In genomic region chr2:32168513-32168912, GRCh38 we compare ENCODE assay signal across 15 cellular contexts. TPM values are rescaled to one million over a fixed set of nuclear protein-coding genes. Genes with fewer than 3 reads are reported as not detected.
A peak's percentile ranks its signal among the peaks of the same experiment; 100 is the strongest.
DNase-seq lines count a peak whose midpoint lies in the region; ATAC-seq and TF ChIP-seq lines count a peak whose summit lies in the region.
"Had no signal": no experiment of that assay in that cellular context is flagged by ENCODE, and none has a peak within 500 bp of the region (broad histone marks: within the 10 kb centered on the region; RNA-seq: fewer than 3 reads in every experiment).

No MANE protein-coding gene starts in this region.

- 77% methylated on average over 2 of the region's 2 CpGs for WGBS in right cardiac atrium

- no peaks in the 10 kb centered on the region for H3K9me3 ChIP-seq in WERI-Rb-1 (ENCODE audit: severe bottlenecking)
- no peaks in the 10 kb centered on the region for H3K9me3 ChIP-seq in right cardiac atrium (ENCODE audit: control insufficient read depth, low read length)
- H3K9me3 ChIP-seq: BLaER1, left ventricle myocardium inferior had no signal

- H3K27me3 ChIP-seq in WERI-Rb-1 (ENCODE audit: insufficient read depth, low read depth, severe bottlenecking) (no peaks in the 10 kb centered on the region), right cardiac atrium (ENCODE audit: control insufficient read depth, insufficient read depth) (no peaks in the 10 kb centered on the region)
- H3K27me3 ChIP-seq: BLaER1 had no signal

- H3K36me3 ChIP-seq in WERI-Rb-1: peaks cover 14% of the 10 kb centered on the region

- H3K4me3 ChIP-seq in WERI-Rb-1 (ENCODE audit: low read depth, low read length): no peak overlapping the region
- H3K4me3 ChIP-seq in right cardiac atrium (ENCODE audit: low read length): no peak overlapping the region
- H3K4me3 ChIP-seq: BLaER1, left ventricle myocardium inferior had no signal

- ATAC-seq in GM19463 (IDR thresholded peaks at IDR 0.05; ENCODE audit: unreplicated experiment) (peak; percentile 33), HG03108 (IDR thresholded peaks at IDR 0.05; ENCODE audit: unreplicated experiment) (peak; percentile 36), right cardiac atrium (no peak)

- no peaks in the 10 kb centered on the region for H3K4me1 ChIP-seq in right cardiac atrium (ENCODE audit: control insufficient read depth, insufficient read depth, low read length)

- DNase-seq in GM10266 (ENCODE audit: extremely low spot score): peak; percentile 14
- peak; percentile 41 for DNase-seq in WERI-Rb-1
- no peak for DNase-seq in right cardiac atrium
- DNase-seq in NCI-H1092 treated with DMSO at 0.1 percent for 48 hours (lab: John Stamatoyannopoulos, UW): no peak
- DNase-seq in head of caudate nucleus: no peak
- DNase-seq in NCI-H345 (lab: John Stamatoyannopoulos, UW): no peak
- DNase-seq: activated CD4-positive, alpha-beta T cell treated with anti-CD3 and anti-CD28 coated beads, Interleukin-2, amount 50 U/mL, for 1 hour; left ventricle myocardium inferior; NCI-H774; nephron progenitor cell; stimulated activated CD4-positive, alpha-beta T cell treated with anti-CD3 and anti-CD28 coated beads, Interleukin-12 subunit alpha, Interleukin-12 subunit beta, amount 100 ng/mL, for 4 hours; stimulated activated CD8-positive, alpha-beta memory T cell treated with anti-CD3 and anti-CD28 coated beads, Interleukin-4, amount 100 ng/mL, for 48 hours had no signal

- intact Hi-C loops in right cardiac atrium (cut with DNase I): no loop called here
- intact Hi-C loops in head of caudate nucleus (cut with DNase I): loop anchor here (5.0 kb wide), 2 partner anchors 106 to 189 kb away; partner anchors contain the start of genes BIRC6 and SPAST

- no peak for TF ChIP-seq CTCF in GM10266 (IDR thresholded peaks at IDR 0.05; ENCODE audit: control insufficient read depth, insufficient read depth, low read depth, missing control alignments)
- no peak for TF ChIP-seq CTCF in WERI-Rb-1 (IDR thresholded peaks at IDR 0.05; ENCODE audit: low read depth, low read length)

- peak overlapping the region; percentile 49 for H3K27ac ChIP-seq in WERI-Rb-1
- no peak overlapping the region for H3K27ac ChIP-seq in right cardiac atrium (ENCODE audit: low read length)
- H3K27ac ChIP-seq: BLaER1, left ventricle myocardium inferior had no signal

RNA-seq across cellular contexts. Expression of gene SLC30A6, which starts 2.8 kb away (rescaled TPM):
- total RNA-seq in right cardiac atrium: 10 to 100 TPM; 14.8 to 20.8 (median 16.0) TPM
- polyA plus RNA-seq in right cardiac atrium: 4.7 TPM

Comparison
In these comparisons a context has a peak if more than half of its experiments do, and no peak if none do; other contexts are left out.
1. DNase-seq: peak in GM10266 (single experiment) and WERI-Rb-1 (single experiment); none in right cardiac atrium (0 of 3), NCI-H1092 treated with DMSO at 0.1 percent for 48 hours (single experiment), head of caudate nucleus (0 of 42) and NCI-H345 (single experiment).
2. ATAC-seq: peak in GM19463 (single experiment) and HG03108 (single experiment); none in right cardiac atrium (0 of 2).